Comparison of ENCODE assay signal across 2 cellular contexts in genomic region chr16:87762071-87762571, GRCh38.
TF ChIP-seq lines count a peak whose summit lies in the region.

No MANE protein-coding gene starts in this region.

TF ChIP-seq in GM12891, 5 proteins besides CTCF, POLR2A, EP300 and RAD21 (continued from another document):
- TF ChIP-seq POLR2AphosphoS5 (IDR thresholded peaks at IDR 0.05; ENCODE audit: low read depth, low read length), result no peak

TF ChIP-seq in H1, 55 proteins besides CTCF, POLR2A, EP300 and RAD21:
- TF ChIP-seq POLR2AphosphoS5 (IDR thresholded peaks at IDR 0.05; ENCODE audit: low read depth, low read length) (0 out of 2 replicates have a peak, but pooled peaks have one; percentile 18), RBBP5 (IDR thresholded peaks at IDR 0.05; ENCODE audit: borderline replicate concordance, low read depth, low read length) (no peak)
